ENCODE assay signal across 16 cellular contexts in genomic region chr1:169741666-169742394, GRCh38. TPM values are rescaled to one million over a fixed set of nuclear protein-coding genes. Genes with fewer than 3 reads are reported as not detected.
DNase-seq lines count a peak whose midpoint lies in the region; ATAC-seq and TF ChIP-seq lines count a peak whose summit lies in the region.
"Had no signal": no experiment of that assay in that cellular context is flagged by ENCODE, and none has a peak within 500 bp of the region (broad histone marks: within the 10 kb centered on the region; RNA-seq: fewer than 3 reads in every experiment).

No MANE protein-coding gene starts in this region.

- H3K36me3 Mint-ChIP-seq in HFFc6 (ENCODE audit: low read depth): no peaks in the 10 kb centered on the region
- H3K36me3 Mint-ChIP-seq in activated T-helper 17 cell treated with anti-CD3 and anti-CD28 coated beads, Interleukin-2, amount 50 U/mL, for 72 hours (ENCODE audit: low read depth): no peaks in the 10 kb centered on the region
- H3K36me3 Mint-ChIP-seq: activated naive CD8-positive, alpha-beta T cell had no signal

- H3K4me1 Mint-ChIP-seq in HFFc6 (ENCODE audit: low read depth): peaks cover 15% of the 10 kb centered on the region
- H3K4me1 Mint-ChIP-seq in activated T-helper 17 cell treated with anti-CD3 and anti-CD28 coated beads, Interleukin-2, amount 50 U/mL, for 72 hours: no peaks in the 10 kb centered on the region

- intact Hi-C loops in lower lobe of right lung (cut with DNase I): no loop called here

- no peaks in the 10 kb centered on the region for H3K9me3 Mint-ChIP-seq in HFFc6
- H3K9me3 Mint-ChIP-seq in activated T-helper 17 cell treated with anti-CD3 and anti-CD28 coated beads, Interleukin-2, amount 50 U/mL, for 72 hours: no peaks in the 10 kb centered on the region

- ATAC-seq in lower lobe of right lung: peak; percentile 76 to 90
- ATAC-seq in activated T-helper 17 cell treated with anti-CD3 and anti-CD28 coated beads, Interleukin-2, amount 50 U/mL, for 72 hours (replicated peaks): no peak
- ATAC-seq: Right ventricle myocardium inferior had no signal

- no peak for TF ChIP-seq CTCF in AG04449 (IDR thresholded peaks at IDR 0.05; ENCODE audit: insufficient read depth, low read length, missing control alignments)
- no peak for TF ChIP-seq CTCF in HFFc6 (IDR thresholded peaks at IDR 0.05)
- TF ChIP-seq CTCF in lower lobe of right lung (IDR thresholded peaks at IDR 0.05): no peak

- H3K27me3 ChIP-seq in lower lobe of right lung (ENCODE audit: low read depth): no peaks in the 10 kb centered on the region
- H3K27me3 ChIP-seq: vagina had no signal

- POLR2A ChIA-PET in AG04449 (lab: Yijun Ruan, JAX): no interaction called here

- H3K4me3 Mint-ChIP-seq in HFFc6: peak overlapping the region; percentile 5; the same call in 1 of the 2 replicates
- H3K4me3 Mint-ChIP-seq in activated T-helper 17 cell treated with anti-CD3 and anti-CD28 coated beads, Interleukin-2, amount 50 U/mL, for 72 hours: no peak overlapping the region
- H3K4me3 Mint-ChIP-seq: activated naive CD8-positive, alpha-beta T cell had no signal

- H3K36me3 ChIP-seq in lower lobe of right lung: no peaks in the 10 kb centered on the region
- H3K36me3 ChIP-seq: vagina had no signal

- CTCF ChIA-PET in AG04449 (lab: Yijun Ruan, JAX): no interaction called here

- peaks cover 8% of the 10 kb centered on the region for H3K27me3 Mint-ChIP-seq in HFFc6 (ENCODE audit: insufficient read depth)
- H3K27me3 Mint-ChIP-seq in activated T-helper 17 cell treated with anti-CD3 and anti-CD28 coated beads, Interleukin-2, amount 50 U/mL, for 72 hours: peaks cover 5% of the 10 kb centered on the region

- no peak overlapping the region for H3K27ac ChIP-seq in lower lobe of right lung
- H3K27ac ChIP-seq: vagina had no signal

- H3K27ac Mint-ChIP-seq in HFFc6: no peak overlapping the region
- no peak overlapping the region for H3K27ac Mint-ChIP-seq in activated T-helper 17 cell treated with anti-CD3 and anti-CD28 coated beads, Interleukin-2, amount 50 U/mL, for 72 hours
- H3K27ac Mint-ChIP-seq: activated naive CD8-positive, alpha-beta T cell had no signal

- no peak overlapping the region for H3K4me3 ChIP-seq in AG04449 (ENCODE audit: low read depth, low read length)
- H3K4me3 ChIP-seq in lower lobe of right lung: no peak overlapping the region
- H3K4me3 ChIP-seq: vagina had no signal

- H3K4me1 ChIP-seq in lower lobe of right lung: peaks cover 26% of the 10 kb centered on the region

- H3K9me3 ChIP-seq in lower lobe of right lung: no peaks in the 10 kb centered on the region
- H3K9me3 ChIP-seq: vagina had no signal

- DNase-seq in AG04449 (ENCODE audit: low read depth, low spot score) (peak; percentile 21), HFFc6 (peak; percentile 41), astrocyte of the hippocampus (ENCODE audit: low read depth, low spot score) (peak; percentile 90), lower lobe of right lung (peak; percentile 50), NK-92 (lab: John Stamatoyannopoulos, UW; ENCODE audit: unreplicated experiment) (no peak), NCI-H2081 (lab: John Stamatoyannopoulos, UW) (no peak), pons (ENCODE audit: low spot score) (no peak)
- DNase-seq: dermis blood vessel endothelial cell; MM.1S; NCI-H446; stimulated activated CD8-positive, alpha-beta memory T cell treated with anti-CD3 and anti-CD28 coated beads, Interleukin-4, amount 100 ng/mL, for 48 hours had no signal

RNA-seq across cellular contexts. Expression of gene SELE, which starts 8.0 kb away (rescaled TPM):
- total RNA-seq in HFFc6 (2021; fragmentation: NEBNext Ultra II Directional; extraction: Animal tissue kit (Norgen Biotek cat#: 25700)): not detected
- 0.38 TPM for total RNA-seq in lower lobe of right lung
- total RNA-seq in activated T-helper 17 cell treated with anti-CD3 and anti-CD28 coated beads, Interleukin-2, amount 50 U/mL, for 72 hours: not detected
- total RNA-seq: G401 had no signal

RNA-seq across cellular contexts. Expression of gene SELL, which starts 30.4 kb away (rescaled TPM):
- under 1 TPM in 4 of 6 experiments, not detected in 2; 0.10 to 0.28 (median 0.12) TPM for total RNA-seq in HFFc6 (2021; fragmentation: NEBNext Ultra II Directional; extraction: Animal tissue kit (Norgen Biotek cat#: 25700))
- 23.8 TPM for total RNA-seq in lower lobe of right lung
- total RNA-seq in activated T-helper 17 cell treated with anti-CD3 and anti-CD28 coated beads, Interleukin-2, amount 50 U/mL, for 72 hours: 100 to 1,000 TPM; 143 to 221 TPM
- total RNA-seq: G401, vagina had no signal

RNA-seq across cellular contexts. Expression of gene METTL18, which starts 52.9 kb away (rescaled TPM):
- total RNA-seq in HFFc6 (2021; fragmentation: NEBNext Ultra II Directional; extraction: Animal tissue kit (Norgen Biotek cat#: 25700)): 1 to 10 TPM; 4.1 to 6.3 (median 4.9) TPM
- total RNA-seq in lower lobe of right lung: 8.3 TPM
- total RNA-seq in activated T-helper 17 cell treated with anti-CD3 and anti-CD28 coated beads, Interleukin-2, amount 50 U/mL, for 72 hours: 10 to 100 TPM in 1 of 2 donors, 1 to 10 TPM in 1; 8.3 to 10.4 TPM

Comparison
In these comparisons a context has a peak if more than half of its experiments do, and no peak if none do; other contexts are left out.
1. DNase-seq: peak in AG04449 (single experiment), HFFc6 (single experiment), astrocyte of the hippocampus (single experiment) and lower lobe of right lung (single experiment); none in NK-92 (single experiment), NCI-H2081 (0 of 2) and pons (single experiment).
2. RNA of gene SELL, which starts 30.4 kb away (total RNA-seq): 143 to 221 TPM in activated T-helper 17 cell treated with anti-CD3 and anti-CD28 coated beads, Interleukin-2, amount 50 U/mL, for 72 hours and 23.8 TPM in lower lobe of right lung (single experiment); 0.10 to 0.28 TPM in HFFc6; every median in the first group is over 10 times any median in the second.